In genomic region chr13:106963151-106963550, GRCh38 we compare ENCODE assay signal across 30 cellular contexts.
"Had no signal": no experiment of that assay in that cellular context is flagged by ENCODE, and none has a peak within 500 bp of the region (broad histone marks: within the 10 kb centered on the region; RNA-seq: fewer than 3 reads in every experiment).

No MANE protein-coding gene starts in this region.

- DNase-seq: naive thymus-derived CD8-positive, alpha-beta T cell; nephron progenitor cell; occipital lobe; ovary; posterior cingulate gyrus; psoas muscle; right cardiac atrium; right lobe of liver; sigmoid colon; small intestine; stimulated activated CD4-positive, alpha-beta T cell treated with anti-CD3 and anti-CD28 coated beads, Interleukin-15, amount 100 ng/mL, for 24 hours; stimulated activated CD4-positive, alpha-beta T cell treated with anti-CD3 and anti-CD28 coated beads, Interleukin-4, amount 100 ng/mL, for 1 hour; stimulated activated CD4-positive, alpha-beta T cell treated with anti-CD3 and anti-CD28 coated beads, Interleukin-4, amount 100 ng/mL, for 4 hours; stimulated activated CD8-positive, alpha-beta memory T cell treated with anti-CD3 and anti-CD28 coated beads, Interleukin-4, amount 100 ng/mL, for 48 hours; stimulated activated naive CD4-positive, alpha-beta T cell; stimulated activated naive CD8-positive, alpha-beta T cell treated with anti-CD3 and anti-CD28 coated beads, Interleukin-15, amount 100 ng/mL, for 72 hours; stimulated activated naive CD8-positive, alpha-beta T cell treated with anti-CD3 and anti-CD28 coated beads, Interleukin-15, Interleukin-2, amounts not matched to agents 100 U/mL and 50 U/mL, for 24 hours; substantia nigra; testis; tibial artery; transverse colon; upper lobe of right lung; uterus had no signal

- FAIRE-seq: small intestine had no signal

- H3K27me3 ChIP-seq: neural progenitor cell, ovary, right lobe of liver, sigmoid colon, suprapubic skin, testis, tibial artery, transverse colon, upper lobe of right lung, uterus had no signal

- H3K9ac ChIP-seq: neural progenitor cell, parathyroid adenoma had no signal

- H3K27me3 Mint-ChIP-seq: naive thymus-derived CD8-positive, alpha-beta T cell; natural killer cell treated with Interleukin-12 subunit alpha and Interleukin-12 subunit beta and Interleukin-15 and Interleukin-18, amount 100 ng/mL, for 72 hours; progenitor cell of endocrine pancreas; stimulated activated memory B cell treated with anti-CD40 and anti-IgM and Interleukin-4, amounts not matched to agents 10 μg/mL and 1 μg/mL and 100 μg/mL, for 72 hours; stimulated activated naive CD8-positive, alpha-beta T cell treated with anti-CD3 and anti-CD28 coated beads, Interleukin-15, amount 100 ng/mL, for 72 hours; type B pancreatic cell had no signal

- H3K9me3 Mint-ChIP-seq: nephron progenitor cell; neural progenitor cell; stimulated activated memory B cell treated with anti-CD40 and anti-IgM and Interleukin-4, amounts not matched to agents 10 μg/mL and 1 μg/mL and 100 μg/mL, for 72 hours; stimulated activated naive CD8-positive, alpha-beta T cell treated with anti-CD3 and anti-CD28 coated beads, Interleukin-15, amount 100 ng/mL, for 72 hours; type B pancreatic cell had no signal

- H3K4me3 Mint-ChIP-seq: naive thymus-derived CD8-positive, alpha-beta T cell; natural killer cell treated with Interleukin-12 subunit alpha and Interleukin-12 subunit beta and Interleukin-15 and Interleukin-18, amount 100 ng/mL, for 72 hours; nephron progenitor cell; neural progenitor cell; stimulated activated memory B cell treated with anti-CD40 and anti-IgM and Interleukin-4, amounts not matched to agents 10 μg/mL and 1 μg/mL and 100 μg/mL, for 72 hours; stimulated activated naive CD8-positive, alpha-beta T cell treated with anti-CD3 and anti-CD28 coated beads, Interleukin-15, amount 100 ng/mL, for 72 hours; type B pancreatic cell had no signal

- H3K4me3 ChIP-seq: neural progenitor cell, ovary, psoas muscle, right lobe of liver, sigmoid colon, suprapubic skin, testis, tibial artery, transverse colon, upper lobe of right lung, uterus had no signal

- H3K4me1 ChIP-seq: parathyroid adenoma, psoas muscle, sigmoid colon, suprapubic skin, testis, tibial artery, transverse colon, upper lobe of right lung, uterus had no signal

- H3K27ac ChIP-seq: neural progenitor cell, ovary, parathyroid adenoma, psoas muscle, right lobe of liver, sigmoid colon, suprapubic skin, testis, tibial artery, transverse colon, upper lobe of right lung, uterus had no signal

- H3K27ac Mint-ChIP-seq: naive thymus-derived CD8-positive, alpha-beta T cell; natural killer cell treated with Interleukin-12 subunit alpha and Interleukin-12 subunit beta and Interleukin-15 and Interleukin-18, amount 100 ng/mL, for 72 hours; nephron progenitor cell; neural progenitor cell; progenitor cell of endocrine pancreas; stimulated activated memory B cell treated with anti-CD40 and anti-IgM and Interleukin-4, amounts not matched to agents 10 μg/mL and 1 μg/mL and 100 μg/mL, for 72 hours; stimulated activated naive CD8-positive, alpha-beta T cell treated with anti-CD3 and anti-CD28 coated beads, Interleukin-15, amount 100 ng/mL, for 72 hours; type B pancreatic cell had no signal

- H3K36me3 ChIP-seq: neural progenitor cell, ovary, right lobe of liver, sigmoid colon, suprapubic skin, tibial artery, transverse colon, upper lobe of right lung, uterus had no signal

- H3K79me2 ChIP-seq: parathyroid adenoma had no signal

- H3K36me3 Mint-ChIP-seq: naive thymus-derived CD8-positive, alpha-beta T cell; natural killer cell treated with Interleukin-12 subunit alpha and Interleukin-12 subunit beta and Interleukin-15 and Interleukin-18, amount 100 ng/mL, for 72 hours; neural progenitor cell; stimulated activated memory B cell treated with anti-CD40 and anti-IgM and Interleukin-4, amounts not matched to agents 10 μg/mL and 1 μg/mL and 100 μg/mL, for 72 hours; type B pancreatic cell had no signal

- H3K4me2 ChIP-seq: neural progenitor cell had no signal

- H3K4me1 Mint-ChIP-seq: naive thymus-derived CD8-positive, alpha-beta T cell; stimulated activated memory B cell treated with anti-CD40 and anti-IgM and Interleukin-4, amounts not matched to agents 10 μg/mL and 1 μg/mL and 100 μg/mL, for 72 hours; stimulated activated naive CD8-positive, alpha-beta T cell treated with anti-CD3 and anti-CD28 coated beads, Interleukin-15, amount 100 ng/mL, for 72 hours had no signal

- H2AFZ ChIP-seq: neural progenitor cell, parathyroid adenoma had no signal

- H3K9me3 ChIP-seq: ovary, right lobe of liver, sigmoid colon, suprapubic skin, testis, tibial artery, transverse colon, upper lobe of right lung, uterus had no signal
